In genomic region chr4:2757426-2757825, GRCh38 we compare ENCODE assay signal across 14 cellular contexts. TPM values are rescaled to one million over a fixed set of nuclear protein-coding genes. Genes with fewer than 3 reads are reported as not detected.
DNase-seq lines count a peak whose midpoint lies in the region; ATAC-seq and TF ChIP-seq lines count a peak whose summit lies in the region.
"Had no signal": no experiment of that assay in that cellular context is flagged by ENCODE, and none has a peak within 500 bp of the region (broad histone marks: within the 10 kb centered on the region; RNA-seq: fewer than 3 reads in every experiment).

No MANE protein-coding gene starts in this region.

- no peak overlapping the region for H3K27ac Mint-ChIP-seq in activated T-cell treated with anti-CD3 and anti-CD28 coated beads, Interleukin-2, amount 50 U/mL, for 24 hours
- no peak overlapping the region for H3K27ac Mint-ChIP-seq in HFFc6
- peak overlapping the region; percentile 92 for H3K27ac Mint-ChIP-seq in dendritic cell treated with granulocyte-macrophage colony-stimulating factor and Interleukin-4, amounts not matched to agents 40 ng/mL and 50 ng/mL, for 4 days

- TF ChIP-seq CTCF in HFFc6 (IDR thresholded peaks at IDR 0.05) = no peak

- no peaks in the 10 kb centered on the region for H3K9me3 Mint-ChIP-seq in activated T-cell treated with anti-CD3 and anti-CD28 coated beads, Interleukin-2, amount 50 U/mL, for 24 hours
- no peaks in the 10 kb centered on the region for H3K9me3 Mint-ChIP-seq in HFFc6
- H3K9me3 Mint-ChIP-seq in dendritic cell treated with granulocyte-macrophage colony-stimulating factor and Interleukin-4, amounts not matched to agents 40 ng/mL and 50 ng/mL, for 4 days = no peaks in the 10 kb centered on the region

- no peak for DNase-seq in activated T-cell treated with anti-CD3 and anti-CD28 coated beads, Interleukin-2, amount 50 U/mL, for 24 hours
- no peak for DNase-seq in activated T-cell treated with anti-CD3 and anti-CD28 coated beads, Interleukin-2, amount 50 U/mL, for 48 hours
- DNase-seq in HFFc6 = no peak
- peak; percentile 67 for DNase-seq in posterior vena cava (ENCODE audit: low spot score)
- no peak for DNase-seq in hepatic stellate cell (ENCODE audit: low spot score)
- DNase-seq: activated CD4-positive, CD25-positive, alpha-beta regulatory T cell; brain microvascular endothelial cell; DMS153; left ventricle myocardium inferior; NCI-H1105 treated with DMSO at 0.1 percent for 48 hours; NCI-H446 had no signal

- no peak for ATAC-seq in HG02884 (IDR thresholded peaks at IDR 0.05; ENCODE audit: unreplicated experiment)
- ATAC-seq in GM21619 (IDR thresholded peaks at IDR 0.05; ENCODE audit: unreplicated experiment) = no peak

- H3K4me1 Mint-ChIP-seq in activated T-cell treated with anti-CD3 and anti-CD28 coated beads, Interleukin-2, amount 50 U/mL, for 24 hours (ENCODE audit: low read depth) = peaks cover 35% of the 10 kb centered on the region
- H3K4me1 Mint-ChIP-seq in HFFc6 (ENCODE audit: low read depth) = peaks cover 16% of the 10 kb centered on the region
- H3K4me1 Mint-ChIP-seq in dendritic cell treated with granulocyte-macrophage colony-stimulating factor and Interleukin-4, amounts not matched to agents 40 ng/mL and 50 ng/mL, for 4 days (ENCODE audit: low read depth) = peaks cover 55% of the 10 kb centered on the region

- H3K4me3 Mint-ChIP-seq in activated T-cell treated with anti-CD3 and anti-CD28 coated beads, Interleukin-2, amount 50 U/mL, for 24 hours = peak overlapping the region; percentile 37
- H3K4me3 Mint-ChIP-seq in HFFc6 = peak overlapping the region; percentile 25; the same call in 1 of the 2 replicates
- no peak overlapping the region for H3K4me3 Mint-ChIP-seq in dendritic cell treated with granulocyte-macrophage colony-stimulating factor and Interleukin-4, amounts not matched to agents 40 ng/mL and 50 ng/mL, for 4 days

- H3K36me3 Mint-ChIP-seq in activated T-cell treated with anti-CD3 and anti-CD28 coated beads, Interleukin-2, amount 50 U/mL, for 24 hours (ENCODE audit: low read depth) = peaks cover 20% of the 10 kb centered on the region
- no peaks in the 10 kb centered on the region for H3K36me3 Mint-ChIP-seq in HFFc6 (ENCODE audit: low read depth)
- H3K36me3 Mint-ChIP-seq in dendritic cell treated with granulocyte-macrophage colony-stimulating factor and Interleukin-4, amounts not matched to agents 40 ng/mL and 50 ng/mL, for 4 days (ENCODE audit: low read depth) = peaks cover 15% of the 10 kb centered on the region

- intact Hi-C loops in dendritic cell treated with granulocyte-macrophage colony-stimulating factor and Interleukin-4, amounts not matched to agents 40 ng/mL and 50 ng/mL, for 4 days (cut with micrococcal nuclease) = loop anchor here (5.0 kb wide), 1 partner anchor 175 kb away; no protein-coding TSS in a partner anchor
- intact Hi-C loops in posterior vena cava (cut with DNase I) = no loop called here

- no peaks in the 10 kb centered on the region for H3K27me3 Mint-ChIP-seq in activated T-cell treated with anti-CD3 and anti-CD28 coated beads, Interleukin-2, amount 50 U/mL, for 24 hours
- peaks cover 1% of the 10 kb centered on the region; the same call in 1 of the 2 replicates for H3K27me3 Mint-ChIP-seq in HFFc6 (ENCODE audit: insufficient read depth)
- peaks cover 14% of the 10 kb centered on the region for H3K27me3 Mint-ChIP-seq in dendritic cell treated with granulocyte-macrophage colony-stimulating factor and Interleukin-4, amounts not matched to agents 40 ng/mL and 50 ng/mL, for 4 days

RNA-seq across cellular contexts. Expression of gene TNIP2, which starts 1.3 kb away (rescaled TPM):
- 10 to 100 TPM; 28.6 to 32.0 (median 30.9) TPM for total RNA-seq in HFFc6 (2021; fragmentation: NEBNext Ultra II Directional; extraction: Animal tissue kit (Norgen Biotek cat#: 25700))
- 10 to 100 TPM; 25.4 to 29.2 TPM for total RNA-seq in posterior vena cava

RNA-seq across cellular contexts. Expression of gene SH3BP2, which starts 35.5 kb away (rescaled TPM):
- total RNA-seq in HFFc6 (2021; fragmentation: NEBNext Ultra II Directional; extraction: Animal tissue kit (Norgen Biotek cat#: 25700)) = 10 to 100 TPM; 17.6 to 25.4 (median 20.5) TPM
- total RNA-seq in posterior vena cava = 10 to 100 TPM; 47.8 to 52.4 TPM
